21 cellular contexts compared by ENCODE assay signal in the genomic region with DNA sequence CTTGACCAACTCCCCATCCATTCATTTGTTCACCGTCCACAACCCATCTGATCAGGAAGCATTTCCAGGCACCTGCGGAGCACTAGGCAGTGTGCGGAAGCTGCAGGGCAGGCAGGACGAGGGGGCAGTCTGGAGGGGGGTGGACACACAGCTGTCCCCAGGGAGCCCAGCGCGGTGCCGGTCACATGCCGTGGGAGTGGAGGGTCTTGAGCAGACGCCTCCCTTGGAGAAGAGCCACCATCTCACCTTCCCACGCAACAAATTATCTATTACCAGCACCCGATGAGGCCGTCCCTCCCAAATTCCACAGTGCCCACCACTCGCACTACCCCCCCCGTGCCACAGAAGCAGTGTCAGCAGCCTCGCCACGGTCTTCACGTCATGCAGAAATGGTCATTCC. TPM values are rescaled to one million over a fixed set of nuclear protein-coding genes. Genes with fewer than 3 reads are reported as not detected.
DNase-seq lines count a peak whose midpoint lies in the region; ATAC-seq and TF ChIP-seq lines count a peak whose summit lies in the region.
"Had no signal": no experiment of that assay in that cellular context is flagged by ENCODE, and none has a peak within 500 bp of the region (broad histone marks: within the 10 kb centered on the region; RNA-seq: fewer than 3 reads in every experiment).

No MANE protein-coding gene starts in this region.

- H4K5ac ChIP-seq in H9 (ENCODE audit: insufficient read length, low read depth, low read length), result no peak overlapping the region

- H3K27ac ChIP-seq in H9 (ENCODE audit: insufficient read length, low read depth, low read length), result no peak overlapping the region
- no peak overlapping the region for H3K27ac ChIP-seq in right lobe of liver
- no peak overlapping the region for H3K27ac ChIP-seq in mesenchymal stem cell (ENCODE audit: low read length, poor library complexity, severe bottlenecking)
- H3K27ac ChIP-seq: SJCRH30 had no signal

- no peaks in the 10 kb centered on the region for H4K20me1 ChIP-seq in H9 (ENCODE audit: control insufficient read depth, insufficient read depth, insufficient read length)

- no peaks in the 10 kb centered on the region for H3K9me3 ChIP-seq in H9 (ENCODE audit: control insufficient read depth, low read depth, low read length)
- H3K9me3 ChIP-seq in right lobe of liver, result no peaks in the 10 kb centered on the region
- no peaks in the 10 kb centered on the region for H3K9me3 ChIP-seq in mesenchymal stem cell (ENCODE audit: control insufficient read depth, low read length)

- H2AK5ac ChIP-seq in H9 (ENCODE audit: insufficient read length, low read length) (no peak overlapping the region), mesenchymal stem cell (ENCODE audit: low read length, severe bottlenecking) (no peak overlapping the region)

- no peak overlapping the region for H3T11ph ChIP-seq in H9 (ENCODE audit: low read length)

- TF ChIP-seq CTCF in H9 (conservative IDR thresholded peaks at IDR 0.05) (no peak), right lobe of liver (IDR thresholded peaks at IDR 0.05) (no peak)

- H4K8ac ChIP-seq in H9 (replicated peaks; ENCODE audit: insufficient read length, low read depth, low read length), result no peak overlapping the region
- H4K8ac ChIP-seq in mesenchymal stem cell (ENCODE audit: low read length), result no peak overlapping the region

- TF ChIP-seq POLR2A in right lobe of liver (IDR thresholded peaks at IDR 0.05), result no peak

- H3K9me3 Mint-ChIP-seq in H9, result no peaks in the 10 kb centered on the region; a peak in 1 of 5 replicates
- H3K9me3 Mint-ChIP-seq: GM23338 had no signal

- no peak overlapping the region for H2BK120ac ChIP-seq in H9 (ENCODE audit: low read depth, low read length, poor library complexity, severe bottlenecking)
- no peak overlapping the region for H2BK120ac ChIP-seq in mesenchymal stem cell (ENCODE audit: low read depth, low read length)

- H2BK5ac ChIP-seq in H9 (ENCODE audit: insufficient read length, low read length) (no peak overlapping the region), mesenchymal stem cell (ENCODE audit: low read depth, low read length, poor library complexity, severe bottlenecking) (no peak overlapping the region)

- H3K4me3 Mint-ChIP-seq in H9, result no peak overlapping the region
- H3K4me3 Mint-ChIP-seq: CD14-positive monocyte, GM23338 had no signal

- peaks cover 3% of the 10 kb centered on the region; the same call in 1 of the 2 replicates for H3K27me3 Mint-ChIP-seq in H9 (ENCODE audit: low read depth)

- H3K36me3 Mint-ChIP-seq in H9 (ENCODE audit: insufficient read depth in 1 of 3, low read depth in 3 of 3), result no peaks in the 10 kb centered on the region; a peak in 1 of 7 replicates
- H3K36me3 Mint-ChIP-seq: CD14-positive monocyte had no signal

- H3K4me3 ChIP-seq in right lobe of liver (no peak overlapping the region), mesenchymal stem cell (ENCODE audit: insufficient read depth in 1 of 2, low read depth in 1 of 2, low read length in 2 of 2) (no peak overlapping the region)
- H3K4me3 ChIP-seq: GM12878, GM23338, SJCRH30 had no signal

- H3K14ac ChIP-seq in H9 (ENCODE audit: insufficient read depth, low read length) (no peak overlapping the region), mesenchymal stem cell (ENCODE audit: low read length in 2 of 2) (no peak overlapping the region)

- no peak for ATAC-seq in right lobe of liver
- ATAC-seq in HG02884 (IDR thresholded peaks at IDR 0.05; ENCODE audit: unreplicated experiment), result no peak
- ATAC-seq: GM12878, GM23338 had no signal

- H3K27me3 ChIP-seq in H9 (ENCODE audit: insufficient read depth, low read length) (no peaks in the 10 kb centered on the region), right lobe of liver (no peaks in the 10 kb centered on the region), mesenchymal stem cell (ENCODE audit: control insufficient read depth in 1 of 2, insufficient read depth in 1 of 2, low read length in 2 of 2) (peaks cover 2 to 37% of the 10 kb centered on the region in 2 experiments)

- H3K36me3 ChIP-seq in right lobe of liver (no peaks in the 10 kb centered on the region), mesenchymal stem cell (ENCODE audit: control insufficient read depth in 1 of 2, insufficient read depth in 2 of 2, low read depth in 1 of 2, low read length in 2 of 2) (no peaks in the 10 kb centered on the region)

- H3K9ac ChIP-seq in H9 (ENCODE audit: extremely low read depth, insufficient read length, low read length), result no peak overlapping the region
- no peak overlapping the region for H3K9ac ChIP-seq in mesenchymal stem cell (ENCODE audit: low read length)

- H2BK12ac ChIP-seq in H9 (ENCODE audit: insufficient read length, low read depth, low read length) (no peak overlapping the region), mesenchymal stem cell (ENCODE audit: low read length in 2 of 2) (peak overlapping the region in 1 of 2 experiments; percentile 16)

- H4K91ac ChIP-seq in H9 (ENCODE audit: insufficient read length, low read depth, low read length), result no peak overlapping the region
- no peak overlapping the region for H4K91ac ChIP-seq in mesenchymal stem cell (ENCODE audit: low read length)

- H2BK20ac ChIP-seq in H9 (ENCODE audit: low read depth, low read length, poor library complexity, severe bottlenecking), result no peak overlapping the region

- H3K18ac ChIP-seq in H9 (ENCODE audit: insufficient read length, low read depth, low read length) (no peak overlapping the region), mesenchymal stem cell (ENCODE audit: low read depth in 1 of 2, low read length in 2 of 2) (no peak overlapping the region)

- no CpG with 5 or more reads among the region's 17 CpGs for WGBS in H9 (ENCODE audit: extremely low coverage, insufficient read length, low lambda C conversion rate)
- 57% methylated on average over 5 of the region's 17 CpGs for WGBS in right lobe of liver (ENCODE audit: insufficient coverage, low coverage, low lambda C conversion rate, missing lambda C conversion rate)
- WGBS in mesenchymal stem cell, result 91% methylated on average over 17 of the region's 17 CpGs

- no peak overlapping the region for H3K56ac ChIP-seq in H9 (ENCODE audit: insufficient read length, low read depth, low read length)

- no peak overlapping the region for H3K27ac Mint-ChIP-seq in H9
- H3K27ac Mint-ChIP-seq: CD14-positive monocyte, GM23338 had no signal

- H2AFZ ChIP-seq in H9 (ENCODE audit: low read length), result no peak overlapping the region
- no peak overlapping the region for H2AFZ ChIP-seq in mesenchymal stem cell (ENCODE audit: low read depth, low read length)
- H2AFZ ChIP-seq: GM23338 had no signal

- H3K4me1 ChIP-seq in H9 (ENCODE audit: insufficient read depth, low read length), result no peaks in the 10 kb centered on the region; the same call in 1 of the 2 replicates
- H3K4me1 ChIP-seq in right lobe of liver, result no peaks in the 10 kb centered on the region
- peaks cover 11% of the 10 kb centered on the region for H3K4me1 ChIP-seq in mesenchymal stem cell (ENCODE audit: control insufficient read depth, insufficient read depth, low read depth, low read length)

- H3K23ac ChIP-seq in H9 (ENCODE audit: insufficient read length, low read depth, low read length) (no peak overlapping the region), mesenchymal stem cell (ENCODE audit: low read length in 2 of 2) (no peak overlapping the region)

- H3K4ac ChIP-seq in H9 (ENCODE audit: low read depth, low read length) (no peak overlapping the region), mesenchymal stem cell (ENCODE audit: low read depth in 1 of 2, low read length in 2 of 2) (no peak overlapping the region)

- intact Hi-C loops in right lobe of liver (cut with DNase I) (no loop called here), posterior vena cava (cut with DNase I) (no loop called here)

- no peaks in the 10 kb centered on the region for H3K79me2 ChIP-seq in H9 (ENCODE audit: insufficient read depth, low read length)

- no peaks in the 10 kb centered on the region for H3K79me1 ChIP-seq in H9 (ENCODE audit: insufficient read depth, low read depth, low read length, poor library complexity, severe bottlenecking)
- H3K79me1 ChIP-seq in mesenchymal stem cell (replicated peaks; ENCODE audit: low read length, poor library complexity, severe bottlenecking), result no peaks in the 10 kb centered on the region

- DNase-seq in D341Med (ENCODE audit: low spot score) (peak; percentile 27), H9 (peak; percentile 18), right lobe of liver (peak in 2 of 3 donors; percentile 18 to 35), posterior vena cava (ENCODE audit: low spot score) (peak; percentile 76), mesenchymal stem cell (no peak), NCI-H1105 (lab: John Stamatoyannopoulos, UW) (no peak)
- DNase-seq: COR-L47; Kasumi-1; NCI-H1417; NCI-H2081; NCI-H226; NCI-H69; NK-92 treated with Interleukin-12 subunit alpha and Interleukin-12 subunit beta, amount 100 ng/mL, for 24 hours; OCI-M1; RPMI8226; SJCRH30 had no signal

- H3K4me2 ChIP-seq in H9 (ENCODE audit: insufficient read depth, insufficient read length, low read length) (no peak overlapping the region), mesenchymal stem cell (ENCODE audit: low read length, poor library complexity, severe bottlenecking) (no peak overlapping the region)
- H3K4me2 ChIP-seq: GM23338 had no signal

- no peaks in the 10 kb centered on the region for H3K23me2 ChIP-seq in H9 (ENCODE audit: insufficient read length, low read depth, low read length, poor library complexity, severe bottlenecking)

- H2BK15ac ChIP-seq in H9 (ENCODE audit: low read depth, low read length), result no peak overlapping the region
- H2BK15ac ChIP-seq in mesenchymal stem cell (ENCODE audit: low read depth, poor library complexity, severe bottlenecking), result no peak overlapping the region

- H3K4me1 Mint-ChIP-seq in H9, result peaks cover 0 to 13% of the 10 kb centered on the region in 2 experiments; a peak in 3 of 4 replicates

RNA-seq across cellular contexts. Expression of a gene that starts 10.8 kb away (rescaled TPM):
- total RNA-seq in H9 (2021) (2.8 and 3.2 TPM in 2 replicates), right lobe of liver (10 to 100 TPM in 1 of 6 experiments, 1 to 10 TPM in 2, not detected in 3; 1.7 to 13.4 (median 3.8) TPM), posterior vena cava (not detected)
- 80.9 TPM for polyA plus RNA-seq in mesenchymal stem cell (2013, experiment 1 of 2)
- polyA plus RNA-seq in mesenchymal stem cell (2013, experiment 2 of 2), result 81.8 TPM
- total RNA-seq: A673 had no signal
- polyA plus RNA-seq: CD14-positive monocyte, GM12878 had no signal

Comparison
In these comparisons a context has a peak if more than half of its experiments do, and no peak if none do; other contexts are left out.
1. DNase-seq: peak in D341Med (single experiment), H9 (single experiment), right lobe of liver (2 of 3) and posterior vena cava (single experiment); none in mesenchymal stem cell (single experiment) and NCI-H1105 (single experiment).